ENCODE assay signal across 21 cellular contexts in genomic region chr5:40507095-40507494, GRCh38.
DNase-seq lines count a peak whose midpoint lies in the region; ATAC-seq and TF ChIP-seq lines count a peak whose summit lies in the region.
"Had no signal": no experiment of that assay in that cellular context is flagged by ENCODE, and none has a peak within 500 bp of the region (broad histone marks: within the 10 kb centered on the region; RNA-seq: fewer than 3 reads in every experiment).

No MANE protein-coding gene starts in this region.

- no peak for TF ChIP-seq EP300 in transverse colon (IDR thresholded peaks at IDR 0.05; ENCODE audit: low read depth)

- H3K4me2 ChIP-seq in GM23338 = no peak overlapping the region

- H3K27me3 Mint-ChIP-seq in activated naive CD8-positive, alpha-beta T cell = no peaks in the 10 kb centered on the region
- no peaks in the 10 kb centered on the region for H3K27me3 Mint-ChIP-seq in activated naive CD8-positive, alpha-beta T cell treated with anti-CD3 and anti-CD28 coated beads for 36 hours
- H3K27me3 Mint-ChIP-seq in chondrocyte (ENCODE audit: low read depth) = peaks cover 1% of the 10 kb centered on the region
- H3K27me3 Mint-ChIP-seq in type B pancreatic cell = no peaks in the 10 kb centered on the region
- H3K27me3 Mint-ChIP-seq in GM23338 (ENCODE audit: insufficient read depth, low read depth, poor library complexity) = peaks cover 2% of the 10 kb centered on the region
- H3K27me3 Mint-ChIP-seq: activated CD4-positive, alpha-beta memory T cell treated with anti-CD3 and anti-CD28 coated beads for 36 hours; activated naive CD8-positive, alpha-beta T cell treated with anti-CD3 and anti-CD28 coated beads, Interleukin-2, amount 50 U/mL, for 24 hours; effector memory CD8-positive, alpha-beta T cell; stimulated activated naive CD8-positive, alpha-beta T cell treated with anti-CD3 and anti-CD28 coated beads, Interleukin-15, amount 100 ng/mL, for 72 hours had no signal

- no peaks in the 10 kb centered on the region for H3F3A ChIP-seq in GM23338 (replicated peaks; ENCODE audit: low read depth)

- H3K9me2 ChIP-seq in GM23338 (ENCODE audit: insufficient read depth) = peaks cover 4% of the 10 kb centered on the region; the same call in 1 of the 2 replicates

- H2AFZ ChIP-seq in GM23338 = no peak overlapping the region

- intact Hi-C loops in transverse colon (cut with DNase I; ENCODE audit: low total_unique reads) = no loop called here

- H3K4me1 ChIP-seq in GM23338 (ENCODE audit: insufficient read depth) (no peaks in the 10 kb centered on the region), transverse colon (peaks cover 0 to 11% (median 0%) of the 10 kb centered on the region in 4 donors)
- H3K4me1 ChIP-seq: Peyer's patch, right atrium auricular region had no signal

- no peak for TF ChIP-seq POLR2A in transverse colon (IDR thresholded peaks at IDR 0.05)

- H3K4me3 Mint-ChIP-seq in activated naive CD8-positive, alpha-beta T cell = no peak overlapping the region
- H3K4me3 Mint-ChIP-seq in activated naive CD8-positive, alpha-beta T cell treated with anti-CD3 and anti-CD28 coated beads for 36 hours = no peak overlapping the region
- H3K4me3 Mint-ChIP-seq in chondrocyte (ENCODE audit: unreplicated experiment) (no peak overlapping the region), type B pancreatic cell (no peak overlapping the region), GM23338 (no peak overlapping the region)
- H3K4me3 Mint-ChIP-seq: activated CD4-positive, alpha-beta memory T cell treated with anti-CD3 and anti-CD28 coated beads for 36 hours; activated naive CD8-positive, alpha-beta T cell treated with anti-CD3 and anti-CD28 coated beads, Interleukin-2, amount 50 U/mL, for 24 hours; effector memory CD8-positive, alpha-beta T cell; stimulated activated naive CD8-positive, alpha-beta T cell treated with anti-CD3 and anti-CD28 coated beads, Interleukin-15, amount 100 ng/mL, for 72 hours had no signal

- H4K20me1 ChIP-seq in GM23338 (replicated peaks; ENCODE audit: insufficient read depth) = no peaks in the 10 kb centered on the region

- TF ChIP-seq CTCF in chondrocyte (IDR thresholded peaks at IDR 0.05) (peak; percentile 77), type B pancreatic cell (conservative IDR thresholded peaks at IDR 0.05) (peak; percentile 21), GM23338 (conservative IDR thresholded peaks at IDR 0.05; ENCODE audit: low read depth in 2 of 2) (no peak; a peak in 1 of 4 replicates), transverse colon (IDR thresholded peaks at IDR 0.05) (peak in 1 of 5 experiments; percentile 6)

- WGBS in transverse colon (ENCODE audit: low coverage in 1 of 2), 2 donors = 45 to 68% methylated on average over 2 of the region's 2 CpGs

- H3K36me3 ChIP-seq in GM23338 (ENCODE audit: insufficient read depth) (no peaks in the 10 kb centered on the region), transverse colon (no peaks in the 10 kb centered on the region)
- H3K36me3 ChIP-seq: neutrophil, Peyer's patch, right atrium auricular region had no signal

- H3K4me1 Mint-ChIP-seq in activated naive CD8-positive, alpha-beta T cell (ENCODE audit: low read depth) = peaks cover 12% of the 10 kb centered on the region
- H3K4me1 Mint-ChIP-seq in activated naive CD8-positive, alpha-beta T cell treated with anti-CD3 and anti-CD28 coated beads for 36 hours = peaks cover 17% of the 10 kb centered on the region
- H3K4me1 Mint-ChIP-seq in chondrocyte (ENCODE audit: low read depth) (no peaks in the 10 kb centered on the region), type B pancreatic cell (ENCODE audit: unreplicated experiment) (no peaks in the 10 kb centered on the region), GM23338 (no peaks in the 10 kb centered on the region; the same call in 2 of the 3 replicates)

- no peak for DNase-seq in activated naive CD8-positive, alpha-beta T cell treated with anti-CD3 and anti-CD28 coated beads for 36 hours
- DNase-seq in LoVo (ENCODE audit: low spot score) (peak; percentile 14), chondrocyte (ENCODE audit: low spot score) (no peak), type B pancreatic cell (ENCODE audit: extremely low spot score, unreplicated experiment) (no peak), NCI-H2081 treated with DMSO at 0.1 percent for 48 hours (lab: John Stamatoyannopoulos, UW) (no peak), GM23338 (ENCODE audit: low spot score) (no peak), transverse colon (no peak)
- DNase-seq: activated CD4-positive, alpha-beta memory T cell treated with anti-CD3 and anti-CD28 coated beads for 36 hours; activated naive CD8-positive, alpha-beta T cell treated with anti-CD3 and anti-CD28 coated beads, Interleukin-2, amount 50 U/mL, for 24 hours; activated T-cell treated with anti-CD3 and anti-CD28 coated beads, Interleukin-2, amount 50 U/mL, for 72 hours; Calu3; caudate nucleus; effector memory CD8-positive, alpha-beta T cell; foreskin melanocyte; GDM1; NCI-H1105; Peyer's patch; stimulated activated naive CD8-positive, alpha-beta T cell treated with anti-CD3 and anti-CD28 coated beads, Interleukin-15, amount 100 ng/mL, for 72 hours had no signal

- in situ Hi-C loops in transverse colon (cut with MboI; ENCODE audit: low pct_ligation_motif_present in 1 of 4, low pct_unique_long_range_greater_than_20kb in 1 of 4, low sequenced_read_pairs in 3 of 4) = no loop called here

- ATAC-seq in GM23338 = no peak
- ATAC-seq: activated naive CD8-positive, alpha-beta T cell treated with anti-CD3 and anti-CD28 coated beads, Interleukin-2, amount 50 U/mL, for 24 hours; activated T-cell treated with anti-CD3 and anti-CD28 coated beads, Interleukin-2, amount 50 U/mL, for 72 hours; effector memory CD8-positive, alpha-beta T cell; stimulated activated naive CD8-positive, alpha-beta T cell treated with anti-CD3 and anti-CD28 coated beads, Interleukin-15, amount 100 ng/mL, for 72 hours had no signal

- H3K4me3 ChIP-seq in GM23338 = no peak overlapping the region
- H3K4me3 ChIP-seq in transverse colon = no peak overlapping the region
- H3K4me3 ChIP-seq: Peyer's patch, right atrium auricular region had no signal

- no peak overlapping the region for H3K27ac ChIP-seq in GM23338 (ENCODE audit: low read depth)
- H3K27ac ChIP-seq in transverse colon = no peak overlapping the region
- H3K27ac ChIP-seq: neutrophil, Peyer's patch, right atrium auricular region had no signal

- no peaks in the 10 kb centered on the region for H3K9me3 ChIP-seq in transverse colon
- H3K9me3 ChIP-seq: neutrophil, Peyer's patch, right atrium auricular region had no signal

- peak overlapping the region; percentile 13 for H3K27ac Mint-ChIP-seq in activated naive CD8-positive, alpha-beta T cell
- H3K27ac Mint-ChIP-seq in activated naive CD8-positive, alpha-beta T cell treated with anti-CD3 and anti-CD28 coated beads for 36 hours = no peak overlapping the region
- H3K27ac Mint-ChIP-seq in chondrocyte (ENCODE audit: unreplicated experiment) (no peak overlapping the region), type B pancreatic cell (no peak overlapping the region), GM23338 (no peak overlapping the region)
- H3K27ac Mint-ChIP-seq: activated CD4-positive, alpha-beta memory T cell treated with anti-CD3 and anti-CD28 coated beads for 36 hours; activated naive CD8-positive, alpha-beta T cell treated with anti-CD3 and anti-CD28 coated beads, Interleukin-2, amount 50 U/mL, for 24 hours; activated T-cell treated with anti-CD3 and anti-CD28 coated beads, Interleukin-2, amount 50 U/mL, for 72 hours; effector memory CD8-positive, alpha-beta T cell; stimulated activated naive CD8-positive, alpha-beta T cell treated with anti-CD3 and anti-CD28 coated beads, Interleukin-15, amount 100 ng/mL, for 72 hours had no signal

- H3K9me3 Mint-ChIP-seq in activated naive CD8-positive, alpha-beta T cell (ENCODE audit: low read depth) = no peaks in the 10 kb centered on the region
- H3K9me3 Mint-ChIP-seq in activated naive CD8-positive, alpha-beta T cell treated with anti-CD3 and anti-CD28 coated beads for 36 hours = no peaks in the 10 kb centered on the region
- H3K9me3 Mint-ChIP-seq in chondrocyte (ENCODE audit: low read depth) (no peaks in the 10 kb centered on the region), type B pancreatic cell (no peaks in the 10 kb centered on the region), GM23338 (no peaks in the 10 kb centered on the region)
- H3K9me3 Mint-ChIP-seq: activated CD4-positive, alpha-beta memory T cell treated with anti-CD3 and anti-CD28 coated beads for 36 hours; activated naive CD8-positive, alpha-beta T cell treated with anti-CD3 and anti-CD28 coated beads, Interleukin-2, amount 50 U/mL, for 24 hours; activated T-cell treated with anti-CD3 and anti-CD28 coated beads, Interleukin-2, amount 50 U/mL, for 72 hours; effector memory CD8-positive, alpha-beta T cell; stimulated activated naive CD8-positive, alpha-beta T cell treated with anti-CD3 and anti-CD28 coated beads, Interleukin-15, amount 100 ng/mL, for 72 hours had no signal

- H3K27me3 ChIP-seq in GM23338 (ENCODE audit: insufficient read depth) (no peaks in the 10 kb centered on the region), transverse colon (no peaks in the 10 kb centered on the region)
- H3K27me3 ChIP-seq: neutrophil, Peyer's patch, right atrium auricular region had no signal

- no peaks in the 10 kb centered on the region for H3K36me3 Mint-ChIP-seq in activated naive CD8-positive, alpha-beta T cell
- H3K36me3 Mint-ChIP-seq in activated naive CD8-positive, alpha-beta T cell treated with anti-CD3 and anti-CD28 coated beads for 36 hours = no peaks in the 10 kb centered on the region
- H3K36me3 Mint-ChIP-seq in chondrocyte (ENCODE audit: low read depth) (no peaks in the 10 kb centered on the region), type B pancreatic cell (no peaks in the 10 kb centered on the region), GM23338 (ENCODE audit: low read depth) (no peaks in the 10 kb centered on the region)
- H3K36me3 Mint-ChIP-seq: activated CD4-positive, alpha-beta memory T cell treated with anti-CD3 and anti-CD28 coated beads for 36 hours had no signal

- no peaks in the 10 kb centered on the region for H3K79me2 ChIP-seq in GM23338 (replicated peaks; ENCODE audit: insufficient read depth)

TF ChIP-seq in GM23338, 12 proteins besides CTCF, POLR2A, EP300 and RAD21:
- TF ChIP-seq POLR2AphosphoS5 (IDR thresholded peaks at IDR 0.05; ENCODE audit: low read depth) = no peak

Comparison
In these comparisons a context has a peak if more than half of its experiments do, and no peak if none do; other contexts are left out.
1. CTCF ChIP-seq: peak in chondrocyte (single experiment) and type B pancreatic cell (single experiment); none in GM23338 (0 of 2).